ENCODE assay signal across 8 cellular contexts in genomic region chr19:38650180-38650775, GRCh38. TPM values are rescaled to one million over a fixed set of nuclear protein-coding genes. Genes with fewer than 3 reads are reported as not detected.
DNase-seq lines count a peak whose midpoint lies in the region; ATAC-seq and TF ChIP-seq lines count a peak whose summit lies in the region.

No MANE protein-coding gene starts in this region.

- peaks cover 31 to 77% (median 66%) of the 10 kb centered on the region in 11 experiments; a peak in 20 of 22 replicates for H4K20me1 ChIP-seq in BLaER1 treated with 17β-estradiol and CSF1 and Interleukin-3, amounts not matched to agents 10 nM and 100 nM

- peak overlapping the region in 1 of 6 donors; percentile 54 for H3K27ac Mint-ChIP-seq in naive B cell

- DNase-seq in NB4 (ENCODE audit: low read depth) (no peak), choroid plexus epithelial cell (ENCODE audit: low read depth) (no peak), naive B cell (no peak), NOMO-1 (lab: John Stamatoyannopoulos, UW; ENCODE audit: unreplicated experiment in 2 of 2) (no peak)

- H3K4me1 ChIP-seq in BLaER1 treated with 17β-estradiol and CSF1 and Interleukin-3, amounts not matched to agents 10 nM and 100 nM, result peaks cover 53 to 67% (median 58%) of the 10 kb centered on the region in 10 experiments

- H3K27ac ChIP-seq in BLaER1 treated with 17β-estradiol and CSF1 and Interleukin-3, amounts not matched to agents 10 nM and 100 nM, result peak overlapping the region in 9 of 11 experiments; percentile 21 to 85 (median 75); a peak in 14 of 22 replicates

- H3K9ac ChIP-seq in BLaER1 treated with 17β-estradiol and CSF1 and Interleukin-3, amounts not matched to agents 10 nM and 100 nM, result peak overlapping the region; percentile 5 to 91 (median 89); a peak in 17 of 22 replicates

- no peaks in the 10 kb centered on the region for H3K9me3 Mint-ChIP-seq in naive B cell

- peak overlapping the region; percentile 91 to 100 (median 98) for H3K4me2 ChIP-seq in BLaER1 treated with 17β-estradiol and CSF1 and Interleukin-3, amounts not matched to agents 10 nM and 100 nM

- H3K4me3 Mint-ChIP-seq in naive B cell, result peak overlapping the region; percentile 19 to 99 (median 94)

- H3K36me3 Mint-ChIP-seq in naive B cell, result no peaks in the 10 kb centered on the region

- no peaks in the 10 kb centered on the region for H3K27me3 ChIP-seq in BLaER1 treated with 17β-estradiol and CSF1 and Interleukin-3, amounts not matched to agents 10 nM and 100 nM

- TF ChIP-seq CTCF in NB4 (IDR thresholded peaks at IDR 0.05; ENCODE audit: low read depth, low read length) (no peak), choroid plexus epithelial cell (conservative IDR thresholded peaks at IDR 0.05; ENCODE audit: low read depth, low read length) (no peak)

- H3K4me1 Mint-ChIP-seq in naive B cell, result peaks cover 26 to 58% (median 51%) of the 10 kb centered on the region in 3 donors

- H3K9me3 ChIP-seq in BLaER1 treated with 17β-estradiol and CSF1 and Interleukin-3, amounts not matched to agents 10 nM and 100 nM (replicated peaks in 1 of 11), result no peaks in the 10 kb centered on the region

- peaks cover 8 to 33% (median 23%) of the 10 kb centered on the region in 11 experiments; a peak in 20 of 22 replicates for H3K36me3 ChIP-seq in BLaER1 treated with 17β-estradiol and CSF1 and Interleukin-3, amounts not matched to agents 10 nM and 100 nM

- peak overlapping the region in 9 of 10 experiments; percentile 86 to 99 (median 96); a peak in 18 of 20 replicates for H3K4me3 ChIP-seq in BLaER1 treated with 17β-estradiol and CSF1 and Interleukin-3, amounts not matched to agents 10 nM and 100 nM
- H3K4me3 ChIP-seq in NB4 (ENCODE audit: low read depth, low read length) (peak overlapping the region; percentile 87), choroid plexus epithelial cell (ENCODE audit: low read depth, low read length) (peak overlapping the region; percentile 98)

- TF ChIP-seq POLR2A in NB4 (IDR thresholded peaks at IDR 0.05; ENCODE audit: extremely low read depth, insufficient read length), result no peak

- H3K27me3 Mint-ChIP-seq in naive B cell, result no peaks in the 10 kb centered on the region

- ATAC-seq in naive B cell (ENCODE audit: low read depth in 2 of 2), result no peak
- ATAC-seq in GM19324 (IDR thresholded peaks at IDR 0.05; ENCODE audit: low FRiP score, unreplicated experiment), result no peak
- ATAC-seq in GM21423 (IDR thresholded peaks at IDR 0.05; ENCODE audit: unreplicated experiment), result no peak
- no peak for ATAC-seq in GM18870 (IDR thresholded peaks at IDR 0.05; ENCODE audit: unreplicated experiment)

RNA-seq across cellular contexts. Expression of gene ACTN4, which starts 2.8 kb away (rescaled TPM):
- 10 to 100 TPM in 4 of 6 donors, 1 to 10 TPM in 2; 6.8 to 15.8 (median 10.6) TPM for polyA plus RNA-seq in naive B cell (ENCODE audit: low read depth in 6 of 6)

RNA-seq across cellular contexts. Expression of gene EIF3K, which starts 31.3 kb away (rescaled TPM):
- polyA plus RNA-seq in naive B cell (ENCODE audit: low read depth in 6 of 6), result 100 to 1,000 TPM; 307 to 347 (median 330) TPM

RNA-seq across cellular contexts. Expression of gene MAP4K1, which starts 32.5 kb away (rescaled TPM):
- polyA plus RNA-seq in naive B cell (ENCODE audit: low read depth in 6 of 6), result 100 to 1,000 TPM; 119 to 194 (median 138) TPM
